In genomic region chr12:81468206-81468605, GRCh38 we compare ENCODE assay signal across 15 cellular contexts.
DNase-seq lines count a peak whose midpoint lies in the region; TF ChIP-seq lines count a peak whose summit lies in the region.
"Had no signal": no experiment of that assay in that cellular context is flagged by ENCODE, and none has a peak within 500 bp of the region (broad histone marks: within the 10 kb centered on the region; RNA-seq: fewer than 3 reads in every experiment).

No MANE protein-coding gene starts in this region.

- TF ChIP-seq CTCF in astrocyte of the cerebellum (IDR thresholded peaks at IDR 0.05; ENCODE audit: low read depth, low read length, missing control alignments) = no peak

- DNase-seq in AG08396 (ENCODE audit: low spot score) (peak; percentile 2), HT1080 (ENCODE audit: low read depth) (peak; percentile 67), astrocyte of the cerebellum (ENCODE audit: low read depth) (peak; percentile 79), head of caudate nucleus (peak in 24 of 42 donors; percentile 5 to 78 (median 34)), NCI-H2196 treated with DMSO at 0.1 percent for 48 hours (lab: John Stamatoyannopoulos, UW; ENCODE audit: unreplicated experiment) (no peak), NCI-H2107 (lab: John Stamatoyannopoulos, UW) (no peak), SHP77 treated with DMSO at 0.1 percent for 48 hours (lab: John Stamatoyannopoulos, UW) (no peak), NCI-H2029 treated with DMSO at 0.1 percent for 48 hours (lab: John Stamatoyannopoulos, UW) (no peak)
- DNase-seq: activated CD4-positive, alpha-beta T cell treated with anti-CD3 and anti-CD28 coated beads, Interleukin-2, amount 50 U/mL, for 1 hour; AML-193; body of pancreas; lower lobe of right lung; OCI-M1; T-helper 1 cell; trophoblast cell had no signal

- H3K4me3 ChIP-seq in astrocyte of the cerebellum (ENCODE audit: low read depth, low read length) = no peak overlapping the region
- H3K4me3 ChIP-seq: body of pancreas, lower lobe of right lung had no signal

- intact Hi-C loops in head of caudate nucleus (cut with DNase I) = no loop called here

- in situ Hi-C loops in astrocyte of the cerebellum (cut with HindIII; ENCODE audit: low sequenced_read_pairs) = loop anchor here (10.0 kb wide), 1 partner anchor 157 kb away; no protein-coding TSS in a partner anchor

Comparison
In these comparisons a context has a peak if more than half of its experiments do, and no peak if none do; other contexts are left out.
1. DNase-seq: peak in AG08396 (single experiment), HT1080 (single experiment), astrocyte of the cerebellum (single experiment) and head of caudate nucleus (24 of 42); none in NCI-H2196 treated with DMSO at 0.1 percent for 48 hours (single experiment), NCI-H2107 (single experiment), SHP77 treated with DMSO at 0.1 percent for 48 hours (single experiment) and NCI-H2029 treated with DMSO at 0.1 percent for 48 hours (single experiment).